ENCODE assay signal across 8 cellular contexts in genomic region chr15:81155375-81156218, GRCh38. TPM values are rescaled to one million over a fixed set of nuclear protein-coding genes. Genes with fewer than 3 reads are reported as not detected.
A peak's percentile ranks its signal among the peaks of the same experiment; 100 is the strongest.
DNase-seq lines count a peak whose midpoint lies in the region; ATAC-seq and TF ChIP-seq lines count a peak whose summit lies in the region.

No MANE protein-coding gene starts in this region.

- no peaks in the 10 kb centered on the region for H3K79me2 ChIP-seq in hepatocyte

- H3K4me1 Mint-ChIP-seq in stimulated activated memory B cell treated with anti-CD40 and anti-IgM and Interleukin-4, amounts not matched to agents 10 μg/mL and 1 μg/mL and 100 μg/mL, for 72 hours = no peaks in the 10 kb centered on the region
- no peaks in the 10 kb centered on the region for H3K4me1 Mint-ChIP-seq in T-helper 2 cell treated with Interferon-gamma antibody and Interleukin-4, amounts not matched to agents 5 μg/mL and 100 μg/mL, for 36 hours (ENCODE audit: low read depth)

- H3K27me3 Mint-ChIP-seq in stimulated activated memory B cell treated with anti-CD40 and anti-IgM and Interleukin-4, amounts not matched to agents 10 μg/mL and 1 μg/mL and 100 μg/mL, for 72 hours = peaks cover 22% of the 10 kb centered on the region
- peaks cover 4% of the 10 kb centered on the region for H3K27me3 Mint-ChIP-seq in T-helper 2 cell treated with Interferon-gamma antibody and Interleukin-4, amounts not matched to agents 5 μg/mL and 100 μg/mL, for 36 hours (ENCODE audit: low read depth)

- no peak overlapping the region for H3K4me3 ChIP-seq in A673 (ENCODE audit: low read depth, low read length, poor library complexity, severe bottlenecking)
- no peak overlapping the region for H3K4me3 ChIP-seq in hepatocyte

- no peaks in the 10 kb centered on the region for H3K9me3 ChIP-seq in A673 (ENCODE audit: low read depth, low read length, poor library complexity, severe bottlenecking)
- H3K9me3 ChIP-seq in hepatocyte (ENCODE audit: low read depth) = no peaks in the 10 kb centered on the region

- intact Hi-C loops in A673 (cut with micrococcal nuclease; ENCODE audit: unreplicated experiment) = loop anchor here (1.0 to 2.0 kb wide), 2 partner anchors 101 to 111 kb away; no protein-coding TSS in a partner anchor

- CTCF ChIA-PET in A673 (lab: Charles Lee) = interaction anchor here (0.6 to 3.1 kb wide), 3 partner anchors 9 to 163 kb away, joined by 3 to 75 read pairs (median 5); no protein-coding TSS in a partner anchor

- H3K9me3 Mint-ChIP-seq in stimulated activated memory B cell treated with anti-CD40 and anti-IgM and Interleukin-4, amounts not matched to agents 10 μg/mL and 1 μg/mL and 100 μg/mL, for 72 hours = no peaks in the 10 kb centered on the region
- H3K9me3 Mint-ChIP-seq in T-helper 2 cell treated with Interferon-gamma antibody and Interleukin-4, amounts not matched to agents 5 μg/mL and 100 μg/mL, for 36 hours = no peaks in the 10 kb centered on the region

- no peaks in the 10 kb centered on the region for H3K4me1 ChIP-seq in A673 (ENCODE audit: insufficient read depth, low read length, poor library complexity, severe bottlenecking)
- H3K4me1 ChIP-seq in hepatocyte (ENCODE audit: insufficient read depth) = no peaks in the 10 kb centered on the region

- BruUV-seq in A673 (replicated peaks; lab: Mats Ljungman, UMichigan) = no TSS peak

- no peaks in the 10 kb centered on the region for H3K36me3 Mint-ChIP-seq in stimulated activated memory B cell treated with anti-CD40 and anti-IgM and Interleukin-4, amounts not matched to agents 10 μg/mL and 1 μg/mL and 100 μg/mL, for 72 hours
- H3K36me3 Mint-ChIP-seq in T-helper 2 cell treated with Interferon-gamma antibody and Interleukin-4, amounts not matched to agents 5 μg/mL and 100 μg/mL, for 36 hours (ENCODE audit: low read depth) = no peaks in the 10 kb centered on the region

- no peaks in the 10 kb centered on the region for H4K20me1 ChIP-seq in hepatocyte (ENCODE audit: insufficient read depth, poor library complexity, severe bottlenecking)

- H2AFZ ChIP-seq in hepatocyte = no peak overlapping the region

- no peak overlapping the region for H3K4me2 ChIP-seq in hepatocyte

- DNase-seq in A673 (ENCODE audit: low spot score) (peak; percentile 48), GM04504 (ENCODE audit: low read depth) (peak; percentile 43), NCI-H1694 treated with DMSO at 0.1 percent for 48 hours (lab: John Stamatoyannopoulos, UW) (peak; percentile 43), amniotic epithelial cell (ENCODE audit: low read depth) (peak; percentile 88), hepatocyte (ENCODE audit: low spot score) (peak; percentile 63)
- DNase-seq in T-helper 2 cell treated with Interferon-gamma antibody and Interleukin-4, amounts not matched to agents 5 μg/mL and 100 μg/mL, for 36 hours (ENCODE audit: low spot score) = no peak

- H3K36me3 ChIP-seq in A673 (ENCODE audit: insufficient read depth, low read length, poor library complexity, severe bottlenecking) (no peaks in the 10 kb centered on the region), hepatocyte (replicated peaks; ENCODE audit: insufficient read depth, low read depth) (no peaks in the 10 kb centered on the region)

- WGBS in hepatocyte (ENCODE audit: low lambda C conversion rate, missing lambda C conversion rate) = 49% methylated on average over 10 of the region's 10 CpGs

- no peaks in the 10 kb centered on the region for H3K9me2 ChIP-seq in hepatocyte (replicated peaks; ENCODE audit: insufficient read depth)

- H3K27me3 ChIP-seq in A673 (replicated peaks; ENCODE audit: insufficient read depth, low read depth, low read length, poor library complexity) (no peaks in the 10 kb centered on the region), hepatocyte (no peaks in the 10 kb centered on the region)

- POLR2A ChIA-PET in A673 (lab: Charles Lee; ENCODE audit: low non-redundant PET) = no interaction called here

- ATAC-seq in stimulated activated memory B cell treated with anti-CD40 and anti-IgM and Interleukin-4, amounts not matched to agents 10 μg/mL and 1 μg/mL and 100 μg/mL, for 72 hours = peak; percentile 55
- no peak for ATAC-seq in esophagus mucosa

- TF ChIP-seq CTCF in A673 (conservative IDR thresholded peaks at IDR 0.05; ENCODE audit: low read depth, low read length) (peak; percentile 64), hepatocyte (IDR thresholded peaks at IDR 0.05; ENCODE audit: poor library complexity) (peak; percentile 66)

- H3K27ac Mint-ChIP-seq in stimulated activated memory B cell treated with anti-CD40 and anti-IgM and Interleukin-4, amounts not matched to agents 10 μg/mL and 1 μg/mL and 100 μg/mL, for 72 hours = no peak overlapping the region
- H3K27ac Mint-ChIP-seq in T-helper 2 cell treated with Interferon-gamma antibody and Interleukin-4, amounts not matched to agents 5 μg/mL and 100 μg/mL, for 36 hours = no peak overlapping the region

- no peak overlapping the region for H3K4me3 Mint-ChIP-seq in stimulated activated memory B cell treated with anti-CD40 and anti-IgM and Interleukin-4, amounts not matched to agents 10 μg/mL and 1 μg/mL and 100 μg/mL, for 72 hours
- no peak overlapping the region for H3K4me3 Mint-ChIP-seq in T-helper 2 cell treated with Interferon-gamma antibody and Interleukin-4, amounts not matched to agents 5 μg/mL and 100 μg/mL, for 36 hours

- H3K27ac ChIP-seq in A673 (ENCODE audit: low read depth, low read length, poor library complexity, severe bottlenecking) = no peak overlapping the region
- peak overlapping the region; percentile 17 for H3K27ac ChIP-seq in hepatocyte

RNA-seq across cellular contexts. Expression of gene CFAP161, which starts 21.5 kb away (rescaled TPM):
- total RNA-seq in A673 (2021) (1.6 and 2.8 TPM in 2 replicates), hepatocyte (0.32 TPM in 1 of 2 replicates, not detected in the other), esophagus mucosa (0.36 TPM)
- 0.81 TPM in 1 of 2 replicates, not detected in the other for polyA plus RNA-seq in hepatocyte

RNA-seq across cellular contexts. Expression of gene IL16, which starts 41.1 kb away (rescaled TPM):
- total RNA-seq in A673 (2021) (1.4 and 1.8 TPM in 2 replicates), hepatocyte (1.1 and 3.3 TPM in 2 replicates), esophagus mucosa (2.7 TPM)
- polyA plus RNA-seq in hepatocyte = 0.92 and 2.4 TPM in 2 replicates
